ENCODE assay signal across 15 cellular contexts in genomic region chr1:43963890-43964289, GRCh38. TPM values are rescaled to one million over a fixed set of nuclear protein-coding genes. Genes with fewer than 3 reads are reported as not detected.
DNase-seq lines count a peak whose midpoint lies in the region; TF ChIP-seq lines count a peak whose summit lies in the region.
"Had no signal": no experiment of that assay in that cellular context is flagged by ENCODE, and none has a peak within 500 bp of the region (broad histone marks: within the 10 kb centered on the region; RNA-seq: fewer than 3 reads in every experiment).

No MANE protein-coding gene starts in this region.

- whole genome bisulfite sequencing in SK-N-SH (ENCODE audit: low lambda C conversion rate), result 83% methylated on average over 5 of the region's 5 CpGs

- H2AFZ ChIP-seq in SK-N-SH (ENCODE audit: low read depth), result no peak overlapping the region
- H2AFZ ChIP-seq: GM23248 had no signal

- H3K36me3 ChIP-seq in HEK293 (ENCODE audit: control insufficient read depth in 2 of 2, insufficient read depth in 1 of 2, low read length in 2 of 2) (peaks cover 0 to 91% of the 10 kb centered on the region in 2 experiments; a peak in 1 of 3 replicates), SK-N-SH (replicated peaks in 1 of 2; ENCODE audit: control insufficient read depth in 1 of 2, insufficient read depth in 2 of 2, low read length in 1 of 2) (peaks cover 3 to 51% of the 10 kb centered on the region in 2 experiments)

- DNase-seq in stimulated activated CD4-positive, alpha-beta T cell treated with anti-CD3 and anti-CD28 coated beads, Interleukin-12 subunit alpha, Interleukin-12 subunit beta, amount 100 ng/mL, for 4 hours, result no peak
- DNase-seq in cerebellum (ENCODE audit: low spot score) (no peak), SK-N-SH (no peak)
- DNase-seq: AML-193; Caco-2; CD4-positive, alpha-beta T cell; GM23248 had no signal

- no peaks in the 10 kb centered on the region for H4K20me1 ChIP-seq in SK-N-SH (ENCODE audit: insufficient read depth)

- CTCF ChIA-PET in HEK293 (lab: Yijun Ruan, JAX) (interaction anchor here (0.9 to 1.2 kb wide), 2 partner anchors 42 to 200 kb away, joined by 3 read pairs; no protein-coding TSS in a partner anchor), SK-N-SH (lab: Yijun Ruan, JAX) (interaction anchor here (1.1 to 1.2 kb wide), 2 partner anchors 26 to 29 kb away, joined by 3 read pairs; no protein-coding TSS in a partner anchor)

- H3K9me3 ChIP-seq in HEK293 (ENCODE audit: control insufficient read depth, insufficient read depth, low read depth, low read length) (no peaks in the 10 kb centered on the region), SK-N-SH (no peaks in the 10 kb centered on the region)
- H3K9me3 ChIP-seq: A549, Caco-2, HAP-1 had no signal

- H3K4me3 ChIP-seq in HEK293 (ENCODE audit: low read depth, low read length) (no peak overlapping the region), SK-N-SH (ENCODE audit: low read depth in 2 of 2, low read length in 1 of 2) (no peak overlapping the region)
- H3K4me3 ChIP-seq: A549, GM23248, HAP-1 had no signal

- TF ChIP-seq EP300 in SK-N-SH (IDR thresholded peaks at IDR 0.05; ENCODE audit: borderline replicate concordance in 1 of 2, low read depth in 1 of 2, low read length in 1 of 2), result no peak

- peaks cover 5% of the 10 kb centered on the region for H3F3A ChIP-seq in SK-N-SH (replicated peaks; ENCODE audit: insufficient read depth)

- no peaks in the 10 kb centered on the region for H3K27me3 ChIP-seq in layer of hippocampus (ENCODE audit: control insufficient read depth, insufficient read depth, low read length)
- H3K27me3 ChIP-seq in SK-N-SH (ENCODE audit: insufficient read depth), result no peaks in the 10 kb centered on the region

- no peaks in the 10 kb centered on the region for H3K4me1 ChIP-seq in HEK293 (ENCODE audit: control insufficient read depth, insufficient read depth, low read length)
- H3K4me1 ChIP-seq in SK-N-SH (ENCODE audit: control insufficient read depth in 1 of 2, insufficient read depth in 2 of 2, low read depth in 1 of 2, low read length in 1 of 2), result no peaks in the 10 kb centered on the region
- H3K4me1 ChIP-seq: A549, Caco-2, HAP-1 had no signal

- H3K9ac ChIP-seq in SK-N-SH, result no peak overlapping the region
- H3K9ac ChIP-seq: GM23248 had no signal

- no peak overlapping the region for H3K27ac ChIP-seq in HEK293 (ENCODE audit: extremely low read depth, low read depth, low read length)
- peak overlapping the region; percentile 97 for H3K27ac ChIP-seq in angular gyrus (ENCODE audit: low read depth, low read length)
- peak overlapping the region; percentile 90 for H3K27ac ChIP-seq in layer of hippocampus (ENCODE audit: low read depth, low read length)
- peak overlapping the region; percentile 100 for H3K27ac ChIP-seq in temporal lobe (ENCODE audit: low read depth, low read length)
- H3K27ac ChIP-seq in SK-N-SH (ENCODE audit: low read depth in 2 of 2, low read length in 1 of 2), result no peak overlapping the region
- H3K27ac ChIP-seq: 22Rv1, A549, C4-2B, GM23248 had no signal

- POLR2A ChIA-PET in HEK293 (lab: Yijun Ruan, JAX), result no interaction called here
- POLR2A ChIA-PET in SK-N-SH (lab: Yijun Ruan, JAX), result no interaction called here

- H3K79me2 ChIP-seq in SK-N-SH (ENCODE audit: insufficient read depth), result no peaks in the 10 kb centered on the region

- no peak for TF ChIP-seq CTCF in HEK293 (tag by site-specific recombination; IDR thresholded peaks at IDR 0.05)
- TF ChIP-seq CTCF in SK-N-SH (IDR thresholded peaks at IDR 0.05), result no peak

- no peak for TF ChIP-seq RAD21 in SK-N-SH (IDR thresholded peaks at IDR 0.05; ENCODE audit: low read length)

- H3K4me2 ChIP-seq in SK-N-SH, result no peak overlapping the region
- H3K4me2 ChIP-seq: A549 had no signal

- H3K9me2 ChIP-seq in SK-N-SH, result no peaks in the 10 kb centered on the region

TF ChIP-seq in HEK293, 187 proteins besides CTCF, POLR2A, EP300 and RAD21 (continues in another document):
- peak; percentile 86 for TF ChIP-seq ZNF449 (tag by site-specific recombination; IDR thresholded peaks at IDR 0.05)
- TF ChIP-seq ZNF530 (tag by site-specific recombination; IDR thresholded peaks at IDR 0.05; ENCODE audit: low read depth), result no peak
- TF ChIP-seq ZNF433 (tag by site-specific recombination; IDR thresholded peaks at IDR 0.05; ENCODE audit: low read depth), result no peak
- no peak for TF ChIP-seq ZNF138 (tag by site-specific recombination; IDR thresholded peaks at IDR 0.05; ENCODE audit: borderline replicate concordance)
- 0 out of 2 replicates have a peak, but pooled peaks have one; percentile 31 for TF ChIP-seq ZFHX2 (tag by site-specific recombination; conservative IDR thresholded peaks at IDR 0.05)
- no peak for TF ChIP-seq ZNF324 (tag by site-specific recombination; IDR thresholded peaks at IDR 0.05)
- TF ChIP-seq ZNF184 (tag by site-specific recombination; IDR thresholded peaks at IDR 0.05), result no peak
- TF ChIP-seq GLIS2 (tag by site-specific recombination; IDR thresholded peaks at IDR 0.05), result no peak
- TF ChIP-seq GFI1B (tag by site-specific recombination; IDR thresholded peaks at IDR 0.05), result no peak
- no peak for TF ChIP-seq ZBTB20 (tag by site-specific recombination; IDR thresholded peaks at IDR 0.05)
- TF ChIP-seq ZNF76 (tag by site-specific recombination; IDR thresholded peaks at IDR 0.05; ENCODE audit: borderline replicate concordance, low read depth), result no peak
- no peak for TF ChIP-seq ZNF221 (tag by site-specific recombination; IDR thresholded peaks at IDR 0.05; ENCODE audit: borderline replicate concordance)

TF ChIP-seq in SK-N-SH, 30 proteins besides CTCF, POLR2A, EP300 and RAD21:
- no peak for TF ChIP-seq GATA2 (CRISPR knock-in tag; IDR thresholded peaks at IDR 0.05)
- TF ChIP-seq MEF2A (IDR thresholded peaks at IDR 0.05; ENCODE audit: borderline replicate concordance, low read depth), result no peak
- TF ChIP-seq POLR2AphosphoS5 (IDR thresholded peaks at IDR 0.05; ENCODE audit: low read depth, low read length), result no peak
- TF ChIP-seq TEAD4 (IDR thresholded peaks at IDR 0.05; ENCODE audit: borderline replicate concordance, insufficient read depth), result no peak
- no peak for TF ChIP-seq NFIC (IDR thresholded peaks at IDR 0.05; ENCODE audit: borderline replicate concordance)
- TF ChIP-seq GABPA (IDR thresholded peaks at IDR 0.05; ENCODE audit: low read depth), result no peak
TF ChIP-seq in SK-N-SH: peak in this region for 0.

RNA-seq across cellular contexts. Expression of gene DPH2, which starts 5.9 kb away (rescaled TPM):
- total RNA-seq in temporal lobe, result 12.3 TPM
- 14.2 TPM for total RNA-seq in cerebellum
- polyA plus RNA-seq in SK-N-SH (2012; rRNA removed), result 76.9 and 97.5 TPM in 2 replicates
- 32.3 and 45.3 TPM in 2 replicates for polyA plus RNA-seq in SK-N-SH (2012; cell fraction: cytosol; rRNA removed)
- polyA plus RNA-seq in SK-N-SH (2012; cell fraction: nucleus; rRNA removed), result 364 and 385 TPM in 2 replicates

RNA-seq across cellular contexts. Expression of gene ATP6V0B, which starts 10.9 kb away (rescaled TPM):
- total RNA-seq in temporal lobe (102 TPM), cerebellum (89.9 TPM)
- 180 and 191 TPM in 2 replicates for polyA plus RNA-seq in SK-N-SH (2012; rRNA removed)
- polyA plus RNA-seq in SK-N-SH (2012; cell fraction: cytosol; rRNA removed), result 127 and 163 TPM in 2 replicates
- 162 and 174 TPM in 2 replicates for polyA plus RNA-seq in SK-N-SH (2012; cell fraction: nucleus; rRNA removed)

RNA-seq across cellular contexts. Expression of gene B4GALT2, which starts 15.1 kb away (rescaled TPM):
- total RNA-seq in temporal lobe (50.4 TPM), cerebellum (59.3 TPM)
- polyA plus RNA-seq in SK-N-SH (2012; rRNA removed), result 43.0 and 48.0 TPM in 2 replicates
- polyA plus RNA-seq in SK-N-SH (2012; cell fraction: cytosol; rRNA removed), result 26.0 and 40.2 TPM in 2 replicates
- 34.8 and 35.0 TPM in 2 replicates for polyA plus RNA-seq in SK-N-SH (2012; cell fraction: nucleus; rRNA removed)

RNA-seq across cellular contexts. Expression of gene IPO13, which starts 17.1 kb away (rescaled TPM):
- total RNA-seq in temporal lobe (14.0 TPM), cerebellum (14.0 TPM)
- polyA plus RNA-seq in SK-N-SH (2012; rRNA removed), result 15.5 and 16.7 TPM in 2 replicates
- polyA plus RNA-seq in SK-N-SH (2012; cell fraction: cytosol; rRNA removed), result 6.2 and 9.5 TPM in 2 replicates
- 52.6 and 55.7 TPM in 2 replicates for polyA plus RNA-seq in SK-N-SH (2012; cell fraction: nucleus; rRNA removed)

RNA-seq across cellular contexts. Expression of gene CCDC24, which starts 27.5 kb away (rescaled TPM):
- total RNA-seq in temporal lobe (4.4 TPM), cerebellum (5.2 TPM)
- 7.5 and 11.8 TPM in 2 replicates for polyA plus RNA-seq in SK-N-SH (2012; rRNA removed)
- 2.8 and 4.8 TPM in 2 replicates for polyA plus RNA-seq in SK-N-SH (2012; cell fraction: cytosol; rRNA removed)
- polyA plus RNA-seq in SK-N-SH (2012; cell fraction: nucleus; rRNA removed), result 34.1 and 39.2 TPM in 2 replicates

Comparison
In these comparisons a context has a peak if more than half of its experiments do, and no peak if none do; other contexts are left out.
1. H3K27ac ChIP-seq: peak in angular gyrus (single experiment), layer of hippocampus (single experiment) and temporal lobe (single experiment); none in HEK293 (single experiment) and SK-N-SH (0 of 2).